1 cellular context compared by ENCODE assay signal in the genomic region with DNA sequence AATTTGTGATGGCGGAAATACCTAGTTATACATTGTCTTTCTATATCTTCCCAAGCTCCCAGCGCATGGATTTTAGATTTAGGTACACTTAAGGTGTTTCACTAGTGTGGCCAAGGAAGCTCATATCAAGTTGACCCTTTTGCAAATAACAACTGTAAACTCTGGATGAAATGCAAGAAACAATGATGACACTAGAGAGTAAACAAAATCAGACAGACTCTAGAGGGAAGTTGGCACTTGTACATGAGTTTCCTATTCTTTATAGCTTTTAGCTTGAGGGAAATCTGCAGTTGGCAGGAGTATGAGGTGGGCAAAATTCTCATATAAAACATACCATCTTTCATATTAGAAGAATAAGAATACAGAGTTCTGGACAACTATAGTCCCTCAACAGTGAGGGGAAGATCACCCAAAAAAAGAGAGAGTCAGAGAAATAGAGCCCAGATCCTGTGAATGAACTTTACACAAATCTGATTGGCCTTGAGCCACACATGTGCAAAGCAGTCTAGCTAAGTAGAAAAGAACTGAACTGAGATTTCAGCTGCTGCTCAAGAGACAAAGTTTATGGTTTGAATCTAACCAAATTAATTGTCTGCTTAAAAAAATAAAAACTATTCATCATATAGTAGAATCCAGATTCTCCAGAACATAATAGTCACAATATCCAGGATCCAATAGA.
TF ChIP-seq lines count a peak whose summit lies in the region.

No MANE protein-coding gene starts in this region.

TF ChIP-seq in A549, 52 proteins besides CTCF, POLR2A, EP300 and RAD21 (continued from another document):
- TF ChIP-seq, protein P1, sequence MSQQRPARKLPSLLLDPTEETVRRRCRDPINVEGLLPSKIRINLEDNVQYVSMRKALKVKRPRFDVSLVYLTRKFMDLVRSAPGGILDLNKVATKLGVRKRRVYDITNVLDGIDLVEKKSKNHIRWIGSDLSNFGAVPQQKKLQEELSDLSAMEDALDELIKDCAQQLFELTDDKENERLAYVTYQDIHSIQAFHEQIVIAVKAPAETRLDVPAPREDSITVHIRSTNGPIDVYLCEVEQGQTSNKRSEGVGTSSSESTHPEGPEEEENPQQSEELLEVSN (IDR thresholded peaks at IDR 0.05; ENCODE audit: borderline replicate concordance, low read depth) = no peak
